In genomic region chr11:1896468-1896867, GRCh38 we compare ENCODE assay signal across 20 cellular contexts. TPM values are rescaled to one million over a fixed set of nuclear protein-coding genes. Genes with fewer than 3 reads are reported as not detected.
DNase-seq lines count a peak whose midpoint lies in the region; TF ChIP-seq lines count a peak whose summit lies in the region.
"Had no signal": no experiment of that assay in that cellular context is flagged by ENCODE, and none has a peak within 500 bp of the region (broad histone marks: within the 10 kb centered on the region; RNA-seq: fewer than 3 reads in every experiment).

No MANE protein-coding gene starts in this region.

- no peaks in the 10 kb centered on the region for H3K9me3 Mint-ChIP-seq in chondrocyte (ENCODE audit: low read depth)
- H3K9me3 Mint-ChIP-seq in type B pancreatic cell = no peaks in the 10 kb centered on the region

- H3K27me3 Mint-ChIP-seq in chondrocyte (ENCODE audit: low read depth) (peaks cover 16% of the 10 kb centered on the region), type B pancreatic cell (no peaks in the 10 kb centered on the region)

- H3K9ac ChIP-seq in BLaER1 = peak overlapping the region; percentile 66; the same call in 1 of the 2 replicates

- DNase-seq in GM13976 (ENCODE audit: low spot score) (peak; percentile 44), chondrocyte (ENCODE audit: low spot score) (peak; percentile 4), hepatic stellate cell (ENCODE audit: low spot score) (no peak), type B pancreatic cell (ENCODE audit: extremely low spot score, unreplicated experiment) (no peak), SIG-M5 (lab: John Stamatoyannopoulos, UW) (no peak), retina (no peak)
- DNase-seq: DMS79, GOT3, MM.1S, NCI-H1105, NCI-H1694, NCI-H2081 treated with DMSO at 0.1 percent for 48 hours, NCI-H510A treated with DMSO at 0.1 percent for 48 hours, NCI-H82, PC-9, SJCRH30 had no signal

- H3K27ac ChIP-seq in BLaER1 = peak overlapping the region; percentile 72
- peak overlapping the region; percentile 58 for H3K27ac ChIP-seq in neutrophil
- H3K27ac ChIP-seq: PC-9, RWPE1, SJCRH30 had no signal

- H3K4me1 Mint-ChIP-seq in chondrocyte (ENCODE audit: low read depth) (no peaks in the 10 kb centered on the region), type B pancreatic cell (ENCODE audit: unreplicated experiment) (no peaks in the 10 kb centered on the region)

- H3K4me3 Mint-ChIP-seq in chondrocyte (ENCODE audit: unreplicated experiment) (no peak overlapping the region), type B pancreatic cell (no peak overlapping the region)

- H3K27me3 ChIP-seq in BLaER1 = no peaks in the 10 kb centered on the region; the same call in 1 of the 2 replicates
- no peaks in the 10 kb centered on the region for H3K27me3 ChIP-seq in neutrophil

- in situ Hi-C loops in GM13976 (cut with MboI; ENCODE audit: low sequenced_read_pairs, unreplicated experiment) = no loop called here

- no peaks in the 10 kb centered on the region for H4K20me1 ChIP-seq in BLaER1

- H3K36me3 Mint-ChIP-seq in chondrocyte (ENCODE audit: low read depth) (no peaks in the 10 kb centered on the region), type B pancreatic cell (no peaks in the 10 kb centered on the region)

- H3K27ac Mint-ChIP-seq in chondrocyte (ENCODE audit: unreplicated experiment) = no peak overlapping the region
- H3K27ac Mint-ChIP-seq in type B pancreatic cell = no peak overlapping the region

- no peak overlapping the region for H3K4me3 ChIP-seq in BLaER1
- H3K4me3 ChIP-seq in neutrophil (ENCODE audit: low read depth in 1 of 2, low read length in 1 of 2) = no peak overlapping the region
- H3K4me3 ChIP-seq: PC-9, SJCRH30 had no signal

- peak overlapping the region; percentile 74 for H3K4me2 ChIP-seq in BLaER1
- H3K4me2 ChIP-seq: PC-9 had no signal

- H3K4me1 ChIP-seq in BLaER1 = peaks cover 27% of the 10 kb centered on the region
- peaks cover 13 to 17% of the 10 kb centered on the region in 2 experiments for H3K4me1 ChIP-seq in neutrophil (ENCODE audit: control insufficient read depth in 1 of 2, insufficient read depth in 1 of 2, low read depth in 1 of 2, low read length in 1 of 2)
- H3K4me1 ChIP-seq: SJCRH30 had no signal

- no peaks in the 10 kb centered on the region for H3K9me3 ChIP-seq in BLaER1
- no peaks in the 10 kb centered on the region for H3K9me3 ChIP-seq in neutrophil

- H3K36me3 ChIP-seq in BLaER1 = no peaks in the 10 kb centered on the region
- peaks cover 10% of the 10 kb centered on the region for H3K36me3 ChIP-seq in neutrophil
- H3K36me3 ChIP-seq: SJCRH30 had no signal

- TF ChIP-seq CTCF in GM13976 (IDR thresholded peaks at IDR 0.05; ENCODE audit: borderline replicate concordance, control extremely low read depth, extremely low read depth, insufficient read depth, missing control alignments) (no peak), chondrocyte (IDR thresholded peaks at IDR 0.05) (no peak), neutrophil (IDR thresholded peaks at IDR 0.05) (no peak), type B pancreatic cell (conservative IDR thresholded peaks at IDR 0.05) (no peak)

RNA-seq across cellular contexts. Expression of gene PRR33, which starts 4.8 kb away (rescaled TPM):
- total RNA-seq in chondrocyte = not detected in 3 replicates
- total RNA-seq in type B pancreatic cell (ENCODE audit: low replicate concordance) = not detected in 2 replicates
- total RNA-seq: A172, PC-9 had no signal

RNA-seq across cellular contexts. Expression of gene TNNT3, which starts 23.0 kb away (rescaled TPM):
- total RNA-seq in chondrocyte (0.51 to 1.3 TPM in 2 of 3 replicates, not detected in the other), type B pancreatic cell (ENCODE audit: low replicate concordance) (17.3 and 40.9 TPM in 2 replicates)
- total RNA-seq: A172, PC-9 had no signal

RNA-seq across cellular contexts. Expression of gene LSP1, which starts 43.6 kb away (rescaled TPM):
- total RNA-seq in chondrocyte = 7.2 to 27.5 TPM (median 7.4 TPM) in 3 replicates
- 0.50 and 0.53 TPM in 2 replicates for total RNA-seq in type B pancreatic cell (ENCODE audit: low replicate concordance)

RNA-seq across cellular contexts. Expression of gene MRPL23, which starts 50.7 kb away (rescaled TPM):
- total RNA-seq in chondrocyte (22.8 to 33.0 TPM (median 29.8 TPM) in 3 replicates), type B pancreatic cell (ENCODE audit: low replicate concordance) (40.0 and 46.1 TPM in 2 replicates)

RNA-seq across cellular contexts. Expression of gene TNNI2, which starts 57.7 kb away (rescaled TPM):
- total RNA-seq in chondrocyte (1.3 to 3.2 TPM (median 1.4 TPM) in 3 replicates), type B pancreatic cell (ENCODE audit: low replicate concordance) (1.7 and 3.9 TPM in 2 replicates)
- total RNA-seq: A172 had no signal

Comparison
In these comparisons a context has a peak if more than half of its experiments do, and no peak if none do; other contexts are left out.
1. DNase-seq: peak in GM13976 (single experiment) and chondrocyte (single experiment); none in hepatic stellate cell (single experiment), type B pancreatic cell (single experiment), SIG-M5 (single experiment) and retina (single experiment).